ENCODE assay signal across 7 cellular contexts in genomic region chr5:79512692-79513518, GRCh38. TPM values are rescaled to one million over a fixed set of nuclear protein-coding genes. Genes with fewer than 3 reads are reported as not detected.
DNase-seq lines count a peak whose midpoint lies in the region; ATAC-seq and TF ChIP-seq lines count a peak whose summit lies in the region.

No MANE protein-coding gene starts in this region.

- H3K27ac Mint-ChIP-seq in activated CD8-positive, alpha-beta T cell treated with anti-CD3 and anti-CD28 coated beads for 36 hours: peak overlapping the region; percentile 66

- WGBS in prostate gland: 3% methylated on average over 35 of the region's 35 CpGs

- H3K36me3 ChIP-seq in DND-41 (ENCODE audit: insufficient read depth, low read length): no peaks in the 10 kb centered on the region
- H3K36me3 ChIP-seq in prostate gland: no peaks in the 10 kb centered on the region

- peaks cover 3% of the 10 kb centered on the region; the same call in 1 of the 2 replicates for H4K20me1 ChIP-seq in DND-41 (ENCODE audit: insufficient read depth, low read length)

- DNase-seq in DND-41 (no peak), HS-5 (ENCODE audit: low read depth) (peak; percentile 13), foreskin keratinocyte (peak in 1 of 2 donors; percentile 51), prostate gland (ENCODE audit: low spot score) (no peak), 8988T (no peak)
- DNase-seq in activated CD8-positive, alpha-beta T cell treated with anti-CD3 and anti-CD28 coated beads for 36 hours: peak; percentile 19

- peaks cover 47% of the 10 kb centered on the region for H3K79me2 ChIP-seq in DND-41 (ENCODE audit: insufficient read depth, low read length)

- H3K4me3 ChIP-seq in DND-41 (ENCODE audit: low read depth in 1 of 2, low read length in 2 of 2) (peak overlapping the region; percentile 73 to 76), prostate gland (peak overlapping the region; percentile 70 to 82)

- H3K4me1 Mint-ChIP-seq in activated CD8-positive, alpha-beta T cell treated with anti-CD3 and anti-CD28 coated beads for 36 hours (ENCODE audit: low read depth): peaks cover 56% of the 10 kb centered on the region

- H3K9me3 ChIP-seq in DND-41 (ENCODE audit: insufficient read depth, low read length, severe bottlenecking) (no peaks in the 10 kb centered on the region), prostate gland (no peaks in the 10 kb centered on the region)

- peaks cover 14% of the 10 kb centered on the region for H3K27me3 Mint-ChIP-seq in activated CD8-positive, alpha-beta T cell treated with anti-CD3 and anti-CD28 coated beads for 36 hours

- TF ChIP-seq POLR2A in prostate gland (IDR thresholded peaks at IDR 0.05): no peak

- no peaks in the 10 kb centered on the region for H3K9me3 Mint-ChIP-seq in activated CD8-positive, alpha-beta T cell treated with anti-CD3 and anti-CD28 coated beads for 36 hours

- CTCF ChIA-PET in activated CD8-positive, alpha-beta T cell treated with anti-CD3 and anti-CD28 coated beads for 36 hours (lab: Charles Lee): interaction anchor here (0.9 to 1.8 kb wide), 3 partner anchors 14 to 100 kb away, joined by 3 to 5 read pairs (median 5); partner anchors contain the start of gene TENT2

- peak overlapping the region; percentile 76 for H3K9ac ChIP-seq in DND-41 (ENCODE audit: low read depth, low read length)

- H2AFZ ChIP-seq in DND-41 (ENCODE audit: low read depth, low read length): peak overlapping the region; percentile 95

- H3K4me1 ChIP-seq in DND-41 (ENCODE audit: insufficient read depth, low read length) (peaks cover 85% of the 10 kb centered on the region), foreskin keratinocyte (no peaks in the 10 kb centered on the region), prostate gland (replicated peaks) (no peaks in the 10 kb centered on the region)

- peak overlapping the region; percentile 24; the same call in 1 of the 2 replicates for H3K27ac ChIP-seq in DND-41 (ENCODE audit: low read length)
- peak overlapping the region; percentile 88 for H3K27ac ChIP-seq in foreskin keratinocyte
- H3K27ac ChIP-seq in prostate gland: peak overlapping the region; percentile 95 to 98

- no peaks in the 10 kb centered on the region for H3K27me3 ChIP-seq in DND-41 (ENCODE audit: insufficient read depth, low read length, poor library complexity)
- H3K27me3 ChIP-seq in foreskin keratinocyte: no peaks in the 10 kb centered on the region
- H3K27me3 ChIP-seq in prostate gland (replicated peaks; ENCODE audit: insufficient read depth): no peaks in the 10 kb centered on the region

- intact Hi-C loops in activated CD8-positive, alpha-beta T cell treated with anti-CD3 and anti-CD28 coated beads for 36 hours (cut with micrococcal nuclease): no loop called here
- intact Hi-C loops in prostate gland (cut with DNase I): loop anchor here (5.0 to 10.0 kb wide), 2 partner anchors 99 to 278 kb away; partner anchors contain the start of genes JMY and TENT2

- ATAC-seq in DND-41 (ENCODE audit: insufficient read depth, low read depth) (no peak), foreskin keratinocyte (peak; percentile 1), HG02970 (IDR thresholded peaks at IDR 0.05; ENCODE audit: low FRiP score, unreplicated experiment) (no peak)
- no peak for ATAC-seq in activated CD8-positive, alpha-beta T cell treated with anti-CD3 and anti-CD28 coated beads for 36 hours

- H3K4me2 ChIP-seq in DND-41 (ENCODE audit: insufficient read depth, low read length): peak overlapping the region; percentile 90

- peaks cover 2% of the 10 kb centered on the region for H3K36me3 Mint-ChIP-seq in activated CD8-positive, alpha-beta T cell treated with anti-CD3 and anti-CD28 coated beads for 36 hours (ENCODE audit: low read depth)

- no peak for TF ChIP-seq CTCF in DND-41 (IDR thresholded peaks at IDR 0.05; ENCODE audit: borderline replicate concordance, extremely low read depth, low read length, poor library complexity, severe bottlenecking)
- no peak for TF ChIP-seq CTCF in activated CD8-positive, alpha-beta T cell treated with anti-CD3 and anti-CD28 coated beads for 36 hours (IDR thresholded peaks at IDR 0.05)
- TF ChIP-seq CTCF in foreskin keratinocyte (conservative IDR thresholded peaks at IDR 0.05): no peak
- TF ChIP-seq CTCF in prostate gland (IDR thresholded peaks at IDR 0.05): no peak

- POLR2A ChIA-PET in activated CD8-positive, alpha-beta T cell treated with anti-CD3 and anti-CD28 coated beads for 36 hours (lab: Charles Lee): interaction anchor here (0.6 to 1.5 kb wide), 3 partner anchors 16 to 42 kb away, joined by 3 to 4 read pairs (median 3); no protein-coding TSS in a partner anchor

- peak overlapping the region; percentile 91 for H3K4me3 Mint-ChIP-seq in activated CD8-positive, alpha-beta T cell treated with anti-CD3 and anti-CD28 coated beads for 36 hours

RNA-seq across cellular contexts. Expression of gene HOMER1, which starts 1.0 kb away (rescaled TPM):
- total RNA-seq in activated CD8-positive, alpha-beta T cell treated with anti-CD3 and anti-CD28 coated beads for 36 hours: 10 to 100 TPM; 11.4 to 13.7 TPM
- total RNA-seq in foreskin keratinocyte (13.0 and 17.4 TPM in 2 replicates), prostate gland (10 to 100 TPM in 1 of 2 donors, 1 to 10 TPM in 1; 2.1 to 15.8 TPM)
- polyA plus RNA-seq in foreskin keratinocyte: 2.0 and 2.9 TPM in 2 replicates

Comparison
In these comparisons a context has a peak if more than half of its experiments do, and no peak if none do; other contexts are left out.
1. DNase-seq: peak in HS-5 (single experiment) and activated CD8-positive, alpha-beta T cell treated with anti-CD3 and anti-CD28 coated beads for 36 hours (single experiment); none in DND-41 (single experiment), prostate gland (single experiment) and 8988T (single experiment).
2. H3K27ac ChIP-seq: peak in every context shown above with its lines; median percentile 96 in prostate gland; 88 in foreskin keratinocyte; 24 in DND-41.